21 cellular contexts compared by ENCODE assay signal in genomic region chr12:108592033-108592909, GRCh38. TPM values are rescaled to one million over a fixed set of nuclear protein-coding genes. Genes with fewer than 3 reads are reported as not detected.
"Had no signal": no experiment of that assay in that cellular context is flagged by ENCODE, and none has a peak within 500 bp of the region (broad histone marks: within the 10 kb centered on the region; RNA-seq: fewer than 3 reads in every experiment).

No MANE protein-coding gene starts in this region.

- H3K27me3 Mint-ChIP-seq: progenitor cell of endocrine pancreas had no signal

- H3K27ac Mint-ChIP-seq: naive B cell, progenitor cell of endocrine pancreas had no signal

- H3K4me3 ChIP-seq: dorsolateral prefrontal cortex, heart left ventricle, ovary, tibial nerve had no signal

- ATAC-seq: heart left ventricle, left colon, left ventricle myocardium superior, right cardiac atrium had no signal

- H3K27ac ChIP-seq: heart left ventricle, neutrophil, ovary had no signal

- H3K36me3 ChIP-seq: heart left ventricle, neutrophil, ovary, tibial nerve had no signal

- H3K9me3 Mint-ChIP-seq: naive B cell, nephron progenitor cell had no signal

- FAIRE-seq: small intestine had no signal

- DNase-seq: cortex of kidney; dorsolateral prefrontal cortex; effector CD8-positive, alpha-beta T cell; foreskin melanocyte; hippocampal formation; left colon; left ventricle myocardium superior; mesendoderm; naive B cell; nephron progenitor cell; right cardiac atrium; small intestine; stimulated activated CD4-positive, alpha-beta T cell treated with anti-CD3 and anti-CD28 coated beads, Interleukin-2, amount 100 ng/mL, for 48 hours; stimulated activated naive CD4-positive, alpha-beta T cell treated with Interleukin-2 at 50 U/mL for 16 hours had no signal

- H3K4me3 Mint-ChIP-seq: nephron progenitor cell had no signal

- H3K9me3 ChIP-seq: heart left ventricle, neutrophil, ovary, tibial nerve had no signal

- H3K36me3 Mint-ChIP-seq: naive B cell had no signal

- H3K27me3 ChIP-seq: dorsolateral prefrontal cortex, heart left ventricle, neutrophil, ovary, tibial nerve had no signal

RNA-seq across cellular contexts. Expression of gene TMEM119, which starts 5.6 kb away (rescaled TPM):
- total RNA-seq: kidney epithelial cell, lung microvascular endothelial cell, progenitor cell of endocrine pancreas had no signal

RNA-seq across cellular contexts. Expression of gene SELPLG, which starts 41.4 kb away (rescaled TPM):
- total RNA-seq: progenitor cell of endocrine pancreas had no signal
